ENCODE assay signal across 8 cellular contexts in the genomic region with DNA sequence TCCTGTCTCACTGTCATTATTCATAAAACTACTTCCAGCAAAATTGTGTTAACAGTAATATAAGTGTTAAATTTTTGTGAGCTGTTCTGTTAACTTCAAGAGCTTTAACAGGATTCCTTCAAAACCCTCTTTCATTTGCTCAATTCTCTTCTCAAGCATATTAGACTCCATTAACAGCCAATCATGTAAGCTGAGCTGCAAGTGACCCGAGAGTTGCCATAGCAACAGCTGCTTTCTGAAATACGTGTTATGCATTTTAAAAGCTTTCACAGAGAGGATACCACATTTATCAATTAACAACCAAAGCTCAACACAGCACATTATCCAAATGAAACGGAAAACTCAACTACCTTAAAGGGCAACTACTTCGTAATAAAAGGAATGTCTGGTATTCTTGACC.
DNase-seq lines count a peak whose midpoint lies in the region; ATAC-seq, FAIRE-seq and TF ChIP-seq lines count a peak whose summit lies in the region.

No MANE protein-coding gene starts in this region.

- peaks cover 2% of the 10 kb centered on the region in 2 donors for H3K9me3 Mint-ChIP-seq in activated T-cell treated with anti-CD3 and anti-CD28 coated beads, Interleukin-2, amount 50 U/mL, for 72 hours

- intact Hi-C loops in pancreas (cut with DNase I): no loop called here

- in situ Hi-C loops in GM23248 (cut with MboI): no loop called here

- H3K9me3 ChIP-seq in GM23248 (ENCODE audit: low read depth) (no peaks in the 10 kb centered on the region), pancreas (no peaks in the 10 kb centered on the region)

- H3K79me2 ChIP-seq in GM23248 (ENCODE audit: insufficient read depth): peaks cover 100% of the 10 kb centered on the region

- peaks cover 15% of the 10 kb centered on the region for H3K4me1 ChIP-seq in GM23248 (ENCODE audit: insufficient read depth)
- no peaks in the 10 kb centered on the region for H3K4me1 ChIP-seq in pancreas

- H3K27me3 ChIP-seq in GM23248 (replicated peaks; ENCODE audit: insufficient read depth) (no peaks in the 10 kb centered on the region), pancreas (no peaks in the 10 kb centered on the region), H7 (ENCODE audit: control insufficient read depth, insufficient read depth, low read length) (no peaks in the 10 kb centered on the region)

- no peaks in the 10 kb centered on the region for H3K27me3 Mint-ChIP-seq in activated T-cell treated with anti-CD3 and anti-CD28 coated beads, Interleukin-2, amount 50 U/mL, for 72 hours (ENCODE audit: low read depth)

- peak overlapping the region; percentile 54 for H3K4me2 ChIP-seq in GM23248 (ENCODE audit: unreplicated experiment)

- DNase-seq in GM23248: peak; percentile 80
- DNase-seq in NCI-H524 treated with DMSO at 0.1 percent for 48 hours (lab: John Stamatoyannopoulos, UW): peak; percentile 88
- peak; percentile 79 for DNase-seq in fibroblast of mammary gland (ENCODE audit: low read depth)
- DNase-seq in pancreas: peak in 1 of 6 donors; percentile 9
- DNase-seq in activated T-cell treated with anti-CD3 and anti-CD28 coated beads, Interleukin-2, amount 50 U/mL, for 72 hours: no peak
- DNase-seq in H7: no peak
- no peak for DNase-seq in NCI-H510A treated with DMSO at 0.1 percent for 48 hours (lab: John Stamatoyannopoulos, UW)

- 12 to 17% methylated on average over 4 of the region's 4 CpGs for WGBS in GM23248 (ENCODE audit: low coverage in 1 of 2, low lambda C conversion rate in 2 of 2, missing lambda C conversion rate in 2 of 2), 2 experiments
- 46 to 47% methylated on average over 4 of the region's 4 CpGs for WGBS in pancreas, 2 donors

- no peak for TF ChIP-seq CTCF in fibroblast of mammary gland (conservative IDR thresholded peaks at IDR 0.05; ENCODE audit: control insufficient read depth, insufficient read depth, low read depth, low read length)
- TF ChIP-seq CTCF in pancreas (IDR thresholded peaks at IDR 0.05): no peak

- no peak overlapping the region for H3K27ac Mint-ChIP-seq in activated T-cell treated with anti-CD3 and anti-CD28 coated beads, Interleukin-2, amount 50 U/mL, for 72 hours

- no peaks in the 10 kb centered on the region for H3K9me2 ChIP-seq in GM23248 (ENCODE audit: insufficient read depth)

- ATAC-seq in pancreas (peak in 3 of 4 donors; percentile 46 to 77 (median 75)), HG02852 (IDR thresholded peaks at IDR 0.05; ENCODE audit: unreplicated experiment) (no peak)
- ATAC-seq in activated T-cell treated with anti-CD3 and anti-CD28 coated beads, Interleukin-2, amount 50 U/mL, for 72 hours (replicated peaks in 1 of 2): no peak

- 0 out of 2 replicates have a peak, but pooled peaks cover 12% of the 10 kb centered on the region for H3F3A ChIP-seq in GM23248 (ENCODE audit: insufficient read depth)

- H3K4me3 Mint-ChIP-seq in activated T-cell treated with anti-CD3 and anti-CD28 coated beads, Interleukin-2, amount 50 U/mL, for 72 hours: no peak overlapping the region

- H3K4me1 Mint-ChIP-seq in activated T-cell treated with anti-CD3 and anti-CD28 coated beads, Interleukin-2, amount 50 U/mL, for 72 hours (ENCODE audit: low read depth): peaks cover 17% of the 10 kb centered on the region

- H3K9ac ChIP-seq in GM23248: peak overlapping the region; percentile 45

- H3K36me3 ChIP-seq in GM23248 (ENCODE audit: low read depth): 0 out of 2 replicates have a peak, but pooled peaks cover 5% of the 10 kb centered on the region
- H3K36me3 ChIP-seq in pancreas: no peaks in the 10 kb centered on the region
- no peaks in the 10 kb centered on the region for H3K36me3 ChIP-seq in H7 (replicated peaks; ENCODE audit: control insufficient read depth, insufficient read depth, low read length)

- H4K20me1 ChIP-seq in GM23248 (ENCODE audit: insufficient read depth): peaks cover 10% of the 10 kb centered on the region; the same call in 1 of the 2 replicates

- 0 out of 2 replicates have a peak overlapping the region, but pooled peaks have one; percentile 3 for H2AFZ ChIP-seq in GM23248

- peak overlapping the region; percentile 36 for H3K4me3 ChIP-seq in GM23248
- no peak overlapping the region for H3K4me3 ChIP-seq in fibroblast of mammary gland (ENCODE audit: control insufficient read depth, low read depth, low read length)
- H3K4me3 ChIP-seq in pancreas: no peak overlapping the region
- no peak overlapping the region for H3K4me3 ChIP-seq in H7 (ENCODE audit: insufficient read depth, low read depth, low read length)

- peaks cover 6 to 18% of the 10 kb centered on the region in 2 donors for H3K36me3 Mint-ChIP-seq in activated T-cell treated with anti-CD3 and anti-CD28 coated beads, Interleukin-2, amount 50 U/mL, for 72 hours (ENCODE audit: insufficient read depth in 2 of 2)

- FAIRE-seq in pancreas (lab: Jason Lieb, UNC): no peak

- H3K27ac ChIP-seq in GM23248 (peak overlapping the region; percentile 58), pancreas (no peak overlapping the region)

Comparison
In these comparisons a context has a peak if more than half of its experiments do, and no peak if none do; other contexts are left out.
1. DNase-seq: peak in GM23248 (single experiment), NCI-H524 treated with DMSO at 0.1 percent for 48 hours (single experiment) and fibroblast of mammary gland (single experiment); none in activated T-cell treated with anti-CD3 and anti-CD28 coated beads, Interleukin-2, amount 50 U/mL, for 72 hours (0 of 2), H7 (single experiment) and NCI-H510A treated with DMSO at 0.1 percent for 48 hours (single experiment).
2. ATAC-seq: peak in pancreas (3 of 4); none in activated T-cell treated with anti-CD3 and anti-CD28 coated beads, Interleukin-2, amount 50 U/mL, for 72 hours (0 of 2) and HG02852 (single experiment).